ENCODE assay signal across 13 cellular contexts in the genomic region with DNA sequence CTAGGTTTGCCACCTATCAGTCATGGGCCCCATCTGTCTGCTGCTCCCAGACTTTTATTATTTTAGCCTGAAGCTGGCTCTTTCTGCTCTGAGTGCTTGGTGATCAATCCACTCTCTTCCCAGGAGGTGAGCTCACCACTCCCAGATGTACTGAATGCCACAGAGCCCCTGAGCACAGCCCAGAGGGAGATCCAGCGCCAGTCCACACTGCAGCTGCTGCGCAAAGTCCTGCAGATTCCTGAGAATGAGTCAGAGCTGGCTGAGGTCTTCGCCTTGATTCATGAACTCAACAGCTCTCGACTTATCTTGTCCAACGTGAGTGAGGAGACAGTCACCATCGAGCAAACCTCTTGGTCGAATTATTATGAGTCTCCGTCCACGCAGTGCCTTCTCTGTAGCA. TPM values are rescaled to one million over a fixed set of nuclear protein-coding genes. Genes with fewer than 3 reads are reported as not detected.
A peak's percentile ranks its signal among the peaks of the same experiment; 100 is the strongest.
DNase-seq lines count a peak whose midpoint lies in the region; ATAC-seq and TF ChIP-seq lines count a peak whose summit lies in the region.
"Had no signal": no experiment of that assay in that cellular context is flagged by ENCODE, and none has a peak within 500 bp of the region (broad histone marks: within the 10 kb centered on the region; RNA-seq: fewer than 3 reads in every experiment).

No MANE protein-coding gene starts in this region.

- H3K4me1 ChIP-seq in SK-N-SH (ENCODE audit: control insufficient read depth in 1 of 2, insufficient read depth in 2 of 2, low read depth in 1 of 2, low read length in 1 of 2): peaks cover 2 to 14% of the 10 kb centered on the region in 2 experiments; a peak in 3 of 4 replicates

- no peaks in the 10 kb centered on the region for H3K9me2 ChIP-seq in SK-N-SH

- peak; percentile 100 for DNase-seq in EL
- no peak for DNase-seq in SK-N-SH
- peak; percentile 77 for DNase-seq in fibroblast of the conjunctiva (ENCODE audit: low read depth)
- DNase-seq in renal cortical epithelial cell (ENCODE audit: low read depth): peak; percentile 14
- no peak for DNase-seq in NCI-H2029 (lab: John Stamatoyannopoulos, UW)
- DNase-seq in NCI-H2196 treated with DMSO at 0.1 percent for 48 hours (lab: John Stamatoyannopoulos, UW; ENCODE audit: unreplicated experiment): no peak
- DNase-seq in NCI-H446 (lab: John Stamatoyannopoulos, UW): no peak
- DNase-seq: activated CD4-positive, alpha-beta T cell treated with anti-CD3 and anti-CD28 coated beads, Interleukin-2, amount 50 U/mL, for 48 hours; DMS53; naive thymus-derived CD4-positive, alpha-beta T cell; stimulated activated CD4-positive, alpha-beta T cell treated with anti-CD3 and anti-CD28 coated beads, Interleukin-2, amount 100 ng/mL, for 48 hours had no signal

- 0 out of 2 replicates have a peak overlapping the region, but pooled peaks have one; percentile 24 for H3K9ac ChIP-seq in SK-N-SH

- no peak for ATAC-seq in HG02763 (IDR thresholded peaks at IDR 0.05; ENCODE audit: unreplicated experiment)
- ATAC-seq: naive thymus-derived CD4-positive, alpha-beta T cell had no signal

- H3K4me3 ChIP-seq in SK-N-SH (ENCODE audit: low read depth in 2 of 2, low read length in 1 of 2): no peak overlapping the region

- H4K20me1 ChIP-seq in SK-N-SH (ENCODE audit: insufficient read depth): no peaks in the 10 kb centered on the region

- no peaks in the 10 kb centered on the region for H3K9me3 ChIP-seq in SK-N-SH

- H3K36me3 ChIP-seq in SK-N-SH (replicated peaks in 1 of 2; ENCODE audit: control insufficient read depth in 1 of 2, insufficient read depth in 2 of 2, low read length in 1 of 2): peaks cover 84 to 89% of the 10 kb centered on the region in 2 experiments

- H3K27ac ChIP-seq in SK-N-SH (ENCODE audit: low read depth in 2 of 2, low read length in 1 of 2): peak overlapping the region; percentile 82 to 85

- no peak for TF ChIP-seq CTCF in SK-N-SH (IDR thresholded peaks at IDR 0.05)

- no peak for TF ChIP-seq RAD21 in SK-N-SH (IDR thresholded peaks at IDR 0.05; ENCODE audit: low read length)

- POLR2A ChIA-PET in SK-N-SH (lab: Yijun Ruan, JAX): no interaction called here

- CTCF ChIA-PET in SK-N-SH (lab: Yijun Ruan, JAX): interaction anchor here (0.6 to 1.1 kb wide), 3 partner anchors 9 to 46 kb away, joined by 3 read pairs; no protein-coding TSS in a partner anchor

- no peaks in the 10 kb centered on the region for H3K27me3 ChIP-seq in SK-N-SH (ENCODE audit: insufficient read depth)

- H3K79me2 ChIP-seq in SK-N-SH (ENCODE audit: insufficient read depth): peaks cover 29% of the 10 kb centered on the region; the same call in 1 of the 2 replicates

- H3F3A ChIP-seq in SK-N-SH (replicated peaks; ENCODE audit: insufficient read depth): peaks cover 34% of the 10 kb centered on the region

- TF ChIP-seq EP300 in SK-N-SH (IDR thresholded peaks at IDR 0.05; ENCODE audit: borderline replicate concordance in 1 of 2, low read depth in 1 of 2, low read length in 1 of 2): peak in 1 of 2 experiments; percentile 82; a peak in 2 of 4 replicates

- no peak overlapping the region for H2AFZ ChIP-seq in SK-N-SH (ENCODE audit: low read depth)

- 21% methylated on average over 5 of the region's 9 CpGs for WGBS in SK-N-SH (ENCODE audit: low lambda C conversion rate)

- H3K4me2 ChIP-seq in SK-N-SH: peak overlapping the region; percentile 30

TF ChIP-seq in SK-N-SH, 30 proteins besides CTCF, POLR2A, EP300 and RAD21 (continues in another document):
- TF ChIP-seq NFIC (IDR thresholded peaks at IDR 0.05; ENCODE audit: borderline replicate concordance): peak; percentile 82
- TF ChIP-seq SMC3 (IDR thresholded peaks at IDR 0.05; ENCODE audit: low read depth, low read length): 0 out of 2 replicates have a peak, but pooled peaks have one; percentile 14
- peak; percentile 91 for TF ChIP-seq JUND (IDR thresholded peaks at IDR 0.05)
- no peak for TF ChIP-seq MEF2A (IDR thresholded peaks at IDR 0.05; ENCODE audit: borderline replicate concordance, low read depth)
- TF ChIP-seq EZH2phosphoT487 (IDR thresholded peaks at IDR 0.05; ENCODE audit: borderline replicate concordance, low read depth): no peak
- no peak; the same call in 1 of the 2 replicates for TF ChIP-seq USF1 (IDR thresholded peaks at IDR 0.05; ENCODE audit: borderline replicate concordance, low read depth)
- no peak for TF ChIP-seq RCOR1 (IDR thresholded peaks at IDR 0.05; ENCODE audit: low read length)
- TF ChIP-seq, protein P1, sequence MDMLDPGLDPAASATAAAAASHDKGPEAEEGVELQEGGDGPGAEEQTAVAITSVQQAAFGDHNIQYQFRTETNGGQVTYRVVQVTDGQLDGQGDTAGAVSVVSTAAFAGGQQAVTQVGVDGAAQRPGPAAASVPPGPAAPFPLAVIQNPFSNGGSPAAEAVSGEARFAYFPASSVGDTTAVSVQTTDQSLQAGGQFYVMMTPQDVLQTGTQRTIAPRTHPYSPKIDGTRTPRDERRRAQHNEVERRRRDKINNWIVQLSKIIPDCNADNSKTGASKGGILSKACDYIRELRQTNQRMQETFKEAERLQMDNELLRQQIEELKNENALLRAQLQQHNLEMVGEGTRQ (IDR thresholded peaks at IDR 0.05; ENCODE audit: borderline replicate concordance, low read depth, low read length): no peak
- TF ChIP-seq FOSL2 (IDR thresholded peaks at IDR 0.05; ENCODE audit: borderline replicate concordance, low read depth): peak; percentile 94
- TF ChIP-seq, protein P2, sequence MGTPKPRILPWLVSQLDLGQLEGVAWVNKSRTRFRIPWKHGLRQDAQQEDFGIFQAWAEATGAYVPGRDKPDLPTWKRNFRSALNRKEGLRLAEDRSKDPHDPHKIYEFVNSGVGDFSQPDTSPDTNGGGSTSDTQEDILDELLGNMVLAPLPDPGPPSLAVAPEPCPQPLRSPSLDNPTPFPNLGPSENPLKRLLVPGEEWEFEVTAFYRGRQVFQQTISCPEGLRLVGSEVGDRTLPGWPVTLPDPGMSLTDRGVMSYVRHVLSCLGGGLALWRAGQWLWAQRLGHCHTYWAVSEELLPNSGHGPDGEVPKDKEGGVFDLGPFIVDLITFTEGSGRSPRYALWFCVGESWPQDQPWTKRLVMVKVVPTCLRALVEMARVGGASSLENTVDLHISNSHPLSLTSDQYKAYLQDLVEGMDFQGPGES (IDR thresholded peaks at IDR 0.05; ENCODE audit: low read depth, low read length): no peak
- TF ChIP-seq FOXJ3 (CRISPR knock-in tag; IDR thresholded peaks at IDR 0.05): no peak
- peak; percentile 96 for TF ChIP-seq TCF12 (IDR thresholded peaks at IDR 0.05)
- TF ChIP-seq CHD2 (IDR thresholded peaks at IDR 0.05; ENCODE audit: low read length, partially characterized antibody): no peak
- peak; percentile 92 for TF ChIP-seq PBX3 (IDR thresholded peaks at IDR 0.05)
- no peak for TF ChIP-seq RFX5 (IDR thresholded peaks at IDR 0.05; ENCODE audit: low read length)
- TF ChIP-seq, protein P3, sequence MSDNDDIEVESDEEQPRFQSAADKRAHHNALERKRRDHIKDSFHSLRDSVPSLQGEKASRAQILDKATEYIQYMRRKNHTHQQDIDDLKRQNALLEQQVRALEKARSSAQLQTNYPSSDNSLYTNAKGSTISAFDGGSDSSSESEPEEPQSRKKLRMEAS (IDR thresholded peaks at IDR 0.05; ENCODE audit: low read depth): peak; percentile 87
- peak; percentile 45; the same call in 1 of the 2 replicates for TF ChIP-seq TAF1 (IDR thresholded peaks at IDR 0.05; ENCODE audit: borderline replicate concordance, low read depth, low read length)
- peak; percentile 66; the same call in 1 of the 2 replicates for TF ChIP-seq RXRA (IDR thresholded peaks at IDR 0.05; ENCODE audit: borderline replicate concordance, low read depth)
- TF ChIP-seq TEAD4 (IDR thresholded peaks at IDR 0.05; ENCODE audit: borderline replicate concordance, insufficient read depth): peak; percentile 81
- peak; percentile 85; the same call in 1 of the 2 replicates for TF ChIP-seq SIN3A (IDR thresholded peaks at IDR 0.05; ENCODE audit: borderline replicate concordance, low read depth, low read length)
- TF ChIP-seq YY1 (IDR thresholded peaks at IDR 0.05; ENCODE audit: low read depth): no peak
- TF ChIP-seq POLR2AphosphoS5 (IDR thresholded peaks at IDR 0.05; ENCODE audit: low read depth, low read length): peak; percentile 63; the same call in 1 of the 2 replicates

RNA-seq across cellular contexts. Expression of gene HMGXB3, which starts 36.0 kb away (rescaled TPM):
- 28.8 and 39.9 TPM in 2 replicates for polyA plus RNA-seq in SK-N-SH (2012; rRNA removed)
- polyA plus RNA-seq in SK-N-SH (2012; cell fraction: cytosol; rRNA removed): 21.3 and 23.0 TPM in 2 replicates
- 80.4 and 109 TPM in 2 replicates for polyA plus RNA-seq in SK-N-SH (2012; cell fraction: nucleus; rRNA removed)
- 29.3 and 50.4 TPM in 2 replicates for total RNA-seq in renal cortical epithelial cell

RNA-seq across cellular contexts. Expression of gene TIGD6, which starts 36.1 kb away (rescaled TPM):
- 4.7 and 4.8 TPM in 2 replicates for polyA plus RNA-seq in SK-N-SH (2012; rRNA removed)
- 4.2 and 4.7 TPM in 2 replicates for polyA plus RNA-seq in SK-N-SH (2012; cell fraction: cytosol; rRNA removed)
- polyA plus RNA-seq in SK-N-SH (2012; cell fraction: nucleus; rRNA removed): 4.2 and 6.3 TPM in 2 replicates
- total RNA-seq in renal cortical epithelial cell: 3.0 and 7.7 TPM in 2 replicates

RNA-seq across cellular contexts. Expression of gene CSF1R, which starts 49.8 kb away (rescaled TPM):
- polyA plus RNA-seq in SK-N-SH (2012; rRNA removed): 0.15 and 0.25 TPM in 2 replicates
- 0.10 and 0.30 TPM in 2 replicates for polyA plus RNA-seq in SK-N-SH (2012; cell fraction: cytosol; rRNA removed)
- 0.49 and 0.69 TPM in 2 replicates for polyA plus RNA-seq in SK-N-SH (2012; cell fraction: nucleus; rRNA removed)
- not detected in 2 replicates for total RNA-seq in renal cortical epithelial cell
- total RNA-seq: SK-MEL-5 had no signal

Comparison
In these comparisons a context has a peak if more than half of its experiments do, and no peak if none do; other contexts are left out.
1. DNase-seq: peak in EL (single experiment), fibroblast of the conjunctiva (single experiment) and renal cortical epithelial cell (single experiment); none in SK-N-SH (single experiment), NCI-H2029 (single experiment), NCI-H2196 treated with DMSO at 0.1 percent for 48 hours (single experiment) and NCI-H446 (0 of 2).